In the genomic region with DNA sequence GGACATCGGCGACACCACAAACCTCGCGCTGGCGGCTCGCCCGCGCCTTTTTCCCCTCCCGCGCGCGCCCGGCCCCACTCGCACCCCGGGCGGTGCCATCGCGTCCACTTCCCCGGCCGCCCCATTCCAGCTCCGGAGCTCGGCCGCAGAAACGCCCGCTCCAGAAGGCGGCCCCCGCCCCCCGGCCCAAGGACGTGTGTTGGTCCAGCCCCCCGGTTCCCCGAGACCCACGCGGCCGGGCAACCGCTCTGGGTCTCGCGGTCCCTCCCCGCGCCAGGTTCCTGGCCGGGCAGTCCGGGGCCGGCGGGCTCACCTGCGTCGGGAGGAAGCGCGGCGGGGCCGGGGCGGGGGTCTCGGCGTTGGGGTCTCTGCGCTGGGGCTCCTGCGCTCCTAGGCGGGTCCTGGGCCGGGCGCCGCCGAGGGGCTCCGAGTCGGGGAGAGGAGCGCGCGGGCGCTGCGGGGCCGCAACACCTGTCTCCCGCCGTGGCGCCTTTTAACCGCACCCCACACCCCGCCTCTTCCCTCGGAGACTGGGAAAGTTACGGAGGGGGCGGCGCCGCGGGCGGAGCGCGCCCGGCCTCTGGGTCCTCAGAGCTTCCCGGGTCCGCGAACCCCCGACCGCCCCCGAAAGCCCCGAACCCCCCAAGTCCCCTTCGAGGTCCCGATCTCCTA, we compare ENCODE assay signal across 8 cellular contexts. TPM values are rescaled to one million over a fixed set of nuclear protein-coding genes. Genes with fewer than 3 reads are reported as not detected.
A peak's percentile ranks its signal among the peaks of the same experiment; 100 is the strongest.
DNase-seq lines count a peak whose midpoint lies in the region; ATAC-seq and TF ChIP-seq lines count a peak whose summit lies in the region.

A gene (minus strand): TSS at position 469 of the 672 bp plus-strand sequence. CDS start 3,357 bp downstream, outside the sequence.

- H3K9me3 ChIP-seq in mucosa of stomach (ENCODE audit: control insufficient read depth, low read length): no peaks in the 10 kb centered on the region

- peaks cover 60% of the 10 kb centered on the region for H3K27me3 Mint-ChIP-seq in dendritic cell treated with granulocyte-macrophage colony-stimulating factor and Interleukin-4, amounts not matched to agents 40 ng/mL and 50 ng/mL, for 4 days

- intact Hi-C loops in dendritic cell treated with granulocyte-macrophage colony-stimulating factor and Interleukin-4, amounts not matched to agents 40 ng/mL and 50 ng/mL, for 4 days (cut with micrococcal nuclease): loop anchor here (10.0 kb wide), 3 partner anchors 232 to 512 kb away; a partner anchor contains a TSS

- peaks cover 6% of the 10 kb centered on the region for H3K36me3 Mint-ChIP-seq in dendritic cell treated with granulocyte-macrophage colony-stimulating factor and Interleukin-4, amounts not matched to agents 40 ng/mL and 50 ng/mL, for 4 days (ENCODE audit: low read depth)

- no peaks in the 10 kb centered on the region for H3K36me3 ChIP-seq in mucosa of stomach (ENCODE audit: control insufficient read depth, insufficient read depth, low read length)

- peaks cover 23% of the 10 kb centered on the region for H3K4me1 ChIP-seq in mucosa of stomach (ENCODE audit: control insufficient read depth, insufficient read depth, low read length)

- DNase-seq in AG10803 (ENCODE audit: low read depth) (no peak), KG1 (lab: John Stamatoyannopoulos, UW) (no peak), NCI-H226 (no peak)
- no peak for DNase-seq in Jurkat, Clone E6-1 (ENCODE audit: low read depth, low spot score)

- H3K4me3 ChIP-seq in AG10803 (ENCODE audit: low read length) (peak within 1 kb of the TSS; percentile 41), mucosa of stomach (ENCODE audit: low read length) (peak within 1 kb of the TSS; percentile 23)
- peak within 1 kb of the TSS; percentile 46 for H3K4me3 ChIP-seq in Jurkat, Clone E6-1 (ENCODE audit: low read length)

- no peak for ATAC-seq in HG03175 (IDR thresholded peaks at IDR 0.05; ENCODE audit: unreplicated experiment)
- no peak for ATAC-seq in HG03139 (IDR thresholded peaks at IDR 0.05; ENCODE audit: unreplicated experiment)

- H3K9me3 Mint-ChIP-seq in dendritic cell treated with granulocyte-macrophage colony-stimulating factor and Interleukin-4, amounts not matched to agents 40 ng/mL and 50 ng/mL, for 4 days: peaks cover 8% of the 10 kb centered on the region

- peaks cover 33% of the 10 kb centered on the region for H3K27me3 ChIP-seq in mucosa of stomach (ENCODE audit: control insufficient read depth, insufficient read depth, low read length)

- peak within 1 kb of the TSS; percentile 78 for H3K4me3 Mint-ChIP-seq in dendritic cell treated with granulocyte-macrophage colony-stimulating factor and Interleukin-4, amounts not matched to agents 40 ng/mL and 50 ng/mL, for 4 days

- peaks cover 47% of the 10 kb centered on the region for H3K4me1 Mint-ChIP-seq in dendritic cell treated with granulocyte-macrophage colony-stimulating factor and Interleukin-4, amounts not matched to agents 40 ng/mL and 50 ng/mL, for 4 days (ENCODE audit: low read depth)

- H3K27ac Mint-ChIP-seq in dendritic cell treated with granulocyte-macrophage colony-stimulating factor and Interleukin-4, amounts not matched to agents 40 ng/mL and 50 ng/mL, for 4 days: no peak within 1 kb of the TSS

- H3K9ac ChIP-seq in mucosa of stomach (ENCODE audit: low read length): peak within 1 kb of the TSS; percentile 40

- TF ChIP-seq CTCF in AG10803 (conservative IDR thresholded peaks at IDR 0.05; ENCODE audit: low read length): no peak

RNA-seq across cellular contexts. Expression of the gene that starts here (rescaled TPM):
- not detected for polyA plus RNA-seq in Jurkat, Clone E6-1 (2012; ENCODE audit: insufficient read depth, insufficient read length)
